23 cellular contexts compared by ENCODE assay signal in the genomic region with DNA sequence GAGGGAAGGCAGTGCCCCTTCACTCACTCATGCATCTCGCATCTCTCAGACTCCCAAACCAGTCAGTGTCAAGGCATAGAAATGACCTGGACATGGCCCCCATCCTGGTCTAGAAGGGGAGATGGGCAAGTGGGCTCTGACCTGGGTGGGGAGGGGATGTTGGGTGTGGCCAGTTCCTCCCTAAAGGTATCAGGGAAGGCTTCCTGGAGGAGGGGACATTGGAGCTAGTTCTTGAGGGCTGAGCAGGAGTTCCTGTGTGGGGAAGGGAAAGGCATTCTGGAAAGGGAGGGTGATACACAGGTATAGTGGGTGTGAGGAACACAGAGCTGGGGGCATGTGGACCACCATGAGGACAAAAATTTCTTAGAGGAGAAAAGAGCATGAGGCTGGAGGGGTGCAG. TPM values are rescaled to one million over a fixed set of nuclear protein-coding genes. Genes with fewer than 3 reads are reported as not detected.
DNase-seq lines count a peak whose midpoint lies in the region; TF ChIP-seq lines count a peak whose summit lies in the region.
"Had no signal": no experiment of that assay in that cellular context is flagged by ENCODE, and none has a peak within 500 bp of the region (broad histone marks: within the 10 kb centered on the region; RNA-seq: fewer than 3 reads in every experiment).

No MANE protein-coding gene starts in this region.

- no peak for DNase-seq in activated T-cell treated with anti-CD3 and anti-CD28 coated beads, Interleukin-2, amount 50 U/mL, for 24 hours
- DNase-seq in activated T-cell treated with anti-CD3 and anti-CD28 coated beads for 4 hours (no peak), GM12864 (ENCODE audit: low read depth) (no peak), neural progenitor cell (ENCODE audit: low spot score) (no peak), DMS 273 (lab: John Stamatoyannopoulos, UW; ENCODE audit: unreplicated experiment) (no peak), endodermal cell (no peak)
- DNase-seq in activated T-helper 2 cell treated with anti-CD3 and anti-CD28 coated beads, Interferon-gamma antibody, Interleukin-2, Interleukin-4, amounts not matched to agents 10 μg/mL and 5 μg/mL and 100 μg/mL, durations not matched to agents 14 hours and 24 hours and 36 hours (ENCODE audit: low spot score): no peak
- no peak for DNase-seq in effector CD8-positive, alpha-beta T cell (lab: John Stamatoyannopoulos, UW)
- DNase-seq: ACHN; C1 segment of cervical spinal cord; cerebellar nuclear complex; effector CD4-positive, alpha-beta T cell; GOT3; NCI-H1048; NCI-H2029 treated with DMSO at 0.1 percent for 48 hours; SIG-M5; WERI-Rb-1 had no signal

- no peaks in the 10 kb centered on the region for H3K27me3 Mint-ChIP-seq in activated T-cell treated with anti-CD3 and anti-CD28 coated beads, Interleukin-2, amount 50 U/mL, for 24 hours
- no peaks in the 10 kb centered on the region for H3K27me3 Mint-ChIP-seq in activated T-helper 2 cell treated with anti-CD3 and anti-CD28 coated beads, Interferon-gamma antibody, Interleukin-2, Interleukin-4, amounts not matched to agents 10 μg/mL and 5 μg/mL and 100 μg/mL, durations not matched to agents 14 hours and 24 hours and 36 hours (ENCODE audit: low read depth)
- peaks cover 25% of the 10 kb centered on the region for H3K27me3 Mint-ChIP-seq in neural progenitor cell (ENCODE audit: insufficient read depth, low read depth)
- peaks cover 58% of the 10 kb centered on the region for H3K27me3 Mint-ChIP-seq in endodermal cell (ENCODE audit: insufficient read depth)

- H3K9me3 ChIP-seq in neural progenitor cell (ENCODE audit: low read depth) (no peaks in the 10 kb centered on the region), endodermal cell (ENCODE audit: control insufficient read depth, low read length) (no peaks in the 10 kb centered on the region)
- H3K9me3 ChIP-seq: esophagus muscularis mucosa, gastroesophageal sphincter, suprapubic skin, vagina had no signal

- H3K4me1 ChIP-seq in neural progenitor cell: no peaks in the 10 kb centered on the region
- no peaks in the 10 kb centered on the region for H3K4me1 ChIP-seq in endodermal cell (ENCODE audit: control insufficient read depth, insufficient read depth, low read length)

- no peak overlapping the region for H2AFZ ChIP-seq in neural progenitor cell (replicated peaks)

- H3K4me2 ChIP-seq in neural progenitor cell: no peak overlapping the region
- H3K4me2 ChIP-seq: KMS-11 had no signal

- peak overlapping the region; percentile 49 for H3K27ac Mint-ChIP-seq in activated T-cell treated with anti-CD3 and anti-CD28 coated beads, Interleukin-2, amount 50 U/mL, for 24 hours
- H3K27ac Mint-ChIP-seq in activated T-helper 2 cell treated with anti-CD3 and anti-CD28 coated beads, Interferon-gamma antibody, Interleukin-2, Interleukin-4, amounts not matched to agents 10 μg/mL and 5 μg/mL and 100 μg/mL, durations not matched to agents 14 hours and 24 hours and 36 hours: peak overlapping the region; percentile 51
- H3K27ac Mint-ChIP-seq in neural progenitor cell (no peak overlapping the region), endodermal cell (no peak overlapping the region)

- H3F3A ChIP-seq in neural progenitor cell (ENCODE audit: low read depth): peaks cover 23% of the 10 kb centered on the region

- H3K4me3 ChIP-seq in GM12864 (ENCODE audit: low read depth, low read length) (peak overlapping the region; percentile 36; the same call in 1 of the 2 replicates), neural progenitor cell (no peak overlapping the region), endodermal cell (ENCODE audit: low read length) (no peak overlapping the region)
- H3K4me3 ChIP-seq: esophagus muscularis mucosa, gastroesophageal sphincter, suprapubic skin, vagina had no signal

- no peaks in the 10 kb centered on the region for H4K20me1 ChIP-seq in neural progenitor cell (ENCODE audit: low read depth)

- intact Hi-C loops in activated T-helper 2 cell treated with anti-CD3 and anti-CD28 coated beads, Interferon-gamma antibody, Interleukin-2, Interleukin-4, amounts not matched to agents 10 μg/mL and 5 μg/mL and 100 μg/mL, durations not matched to agents 14 hours and 24 hours and 36 hours (cut with micrococcal nuclease): no loop called here

- no peak for TF ChIP-seq CTCF in GM12864 (IDR thresholded peaks at IDR 0.05; ENCODE audit: low read depth, low read length, missing control alignments)
- no peak for TF ChIP-seq CTCF in neural progenitor cell (IDR thresholded peaks at IDR 0.05)
- TF ChIP-seq CTCF in endodermal cell (conservative IDR thresholded peaks at IDR 0.05): no peak

- peak overlapping the region; percentile 42 for H3K4me3 Mint-ChIP-seq in activated T-cell treated with anti-CD3 and anti-CD28 coated beads, Interleukin-2, amount 50 U/mL, for 24 hours
- H3K4me3 Mint-ChIP-seq in activated T-helper 2 cell treated with anti-CD3 and anti-CD28 coated beads, Interferon-gamma antibody, Interleukin-2, Interleukin-4, amounts not matched to agents 10 μg/mL and 5 μg/mL and 100 μg/mL, durations not matched to agents 14 hours and 24 hours and 36 hours (ENCODE audit: low read depth): no peak overlapping the region
- H3K4me3 Mint-ChIP-seq in neural progenitor cell: peak overlapping the region; percentile 30
- H3K4me3 Mint-ChIP-seq in endodermal cell: no peak overlapping the region

- H3K27me3 ChIP-seq in neural progenitor cell: peaks cover 24% of the 10 kb centered on the region
- H3K27me3 ChIP-seq in endodermal cell (ENCODE audit: control insufficient read depth, insufficient read depth, low read length, poor library complexity, severe bottlenecking): no peaks in the 10 kb centered on the region
- H3K27me3 ChIP-seq: suprapubic skin, vagina had no signal

- H3K9ac ChIP-seq in neural progenitor cell (no peak overlapping the region), endodermal cell (ENCODE audit: extremely low read depth, low read length, poor library complexity, severe bottlenecking) (no peak overlapping the region)
- H3K9ac ChIP-seq: KMS-11 had no signal

- H3K4me1 Mint-ChIP-seq in activated T-cell treated with anti-CD3 and anti-CD28 coated beads, Interleukin-2, amount 50 U/mL, for 24 hours (ENCODE audit: low read depth): peaks cover 61% of the 10 kb centered on the region
- H3K4me1 Mint-ChIP-seq in activated T-helper 2 cell treated with anti-CD3 and anti-CD28 coated beads, Interferon-gamma antibody, Interleukin-2, Interleukin-4, amounts not matched to agents 10 μg/mL and 5 μg/mL and 100 μg/mL, durations not matched to agents 14 hours and 24 hours and 36 hours (ENCODE audit: low read depth): peaks cover 31% of the 10 kb centered on the region
- H3K4me1 Mint-ChIP-seq in neural progenitor cell: peaks cover 17% of the 10 kb centered on the region
- H3K4me1 Mint-ChIP-seq in endodermal cell: no peaks in the 10 kb centered on the region

- no peaks in the 10 kb centered on the region for H3K79me2 ChIP-seq in neural progenitor cell (ENCODE audit: low read depth)

- H3K36me3 Mint-ChIP-seq in activated T-cell treated with anti-CD3 and anti-CD28 coated beads, Interleukin-2, amount 50 U/mL, for 24 hours (ENCODE audit: low read depth): peaks cover 37% of the 10 kb centered on the region
- peaks cover 24% of the 10 kb centered on the region for H3K36me3 Mint-ChIP-seq in activated T-helper 2 cell treated with anti-CD3 and anti-CD28 coated beads, Interferon-gamma antibody, Interleukin-2, Interleukin-4, amounts not matched to agents 10 μg/mL and 5 μg/mL and 100 μg/mL, durations not matched to agents 14 hours and 24 hours and 36 hours (ENCODE audit: low read depth)
- H3K36me3 Mint-ChIP-seq in neural progenitor cell (no peaks in the 10 kb centered on the region), endodermal cell (ENCODE audit: low read depth) (peaks cover 9% of the 10 kb centered on the region)

- no peaks in the 10 kb centered on the region for H3K36me3 ChIP-seq in neural progenitor cell
- H3K36me3 ChIP-seq in endodermal cell (ENCODE audit: control insufficient read depth, insufficient read depth, low read length): no peaks in the 10 kb centered on the region
- H3K36me3 ChIP-seq: vagina, WERI-Rb-1 had no signal

- no peak overlapping the region for H3K27ac ChIP-seq in neural progenitor cell
- no peak overlapping the region for H3K27ac ChIP-seq in endodermal cell (ENCODE audit: low read depth, low read length)
- H3K27ac ChIP-seq: esophagus muscularis mucosa, gastroesophageal sphincter, KMS-11, suprapubic skin, vagina, WERI-Rb-1 had no signal

- no peaks in the 10 kb centered on the region for H3K9me3 Mint-ChIP-seq in activated T-cell treated with anti-CD3 and anti-CD28 coated beads, Interleukin-2, amount 50 U/mL, for 24 hours
- H3K9me3 Mint-ChIP-seq in activated T-helper 2 cell treated with anti-CD3 and anti-CD28 coated beads, Interferon-gamma antibody, Interleukin-2, Interleukin-4, amounts not matched to agents 10 μg/mL and 5 μg/mL and 100 μg/mL, durations not matched to agents 14 hours and 24 hours and 36 hours: no peaks in the 10 kb centered on the region
- no peaks in the 10 kb centered on the region for H3K9me3 Mint-ChIP-seq in neural progenitor cell
- H3K9me3 Mint-ChIP-seq in endodermal cell: peaks cover 5% of the 10 kb centered on the region

- WGBS in endodermal cell (ENCODE audit: insufficient coverage in 1 of 2, insufficient read length in 1 of 2), 2 experiments: 100% methylated on average over 1 of the region's 1 CpG; no CpG with 5 or more reads in 1 of the 2 experiments

RNA-seq across cellular contexts. Expression of a gene that starts 4.0 kb away (rescaled TPM):
- 42.3 and 42.4 TPM in 2 replicates for total RNA-seq in activated T-helper 2 cell treated with anti-CD3 and anti-CD28 coated beads, Interferon-gamma antibody, Interleukin-2, Interleukin-4, amounts not matched to agents 10 μg/mL and 5 μg/mL and 100 μg/mL, durations not matched to agents 14 hours and 24 hours and 36 hours
- 0.56 TPM in 1 of 2 replicates, not detected in the other for total RNA-seq in neural progenitor cell (ENCODE audit: low replicate concordance)
- under 1 TPM in 1 of 2 donors, not detected in 1; 0.97 TPM for total RNA-seq in endodermal cell
- polyA plus RNA-seq in endodermal cell (2013, experiment 1 of 2): 0.68 TPM
- polyA plus RNA-seq in endodermal cell (2013, experiment 2 of 2): 0.95 TPM
- total RNA-seq: osteocyte, vagina had no signal

RNA-seq across cellular contexts. Expression of a gene that starts 15.2 kb away (rescaled TPM):
- 40.0 and 42.3 TPM in 2 replicates for total RNA-seq in activated T-helper 2 cell treated with anti-CD3 and anti-CD28 coated beads, Interferon-gamma antibody, Interleukin-2, Interleukin-4, amounts not matched to agents 10 μg/mL and 5 μg/mL and 100 μg/mL, durations not matched to agents 14 hours and 24 hours and 36 hours
- total RNA-seq in neural progenitor cell (ENCODE audit: low replicate concordance): 10.4 and 15.9 TPM in 2 replicates
- 10 to 100 TPM; 40.7 to 47.3 TPM for total RNA-seq in endodermal cell
- polyA plus RNA-seq in endodermal cell (2013, experiment 1 of 2): 35.5 TPM
- 29.4 TPM for polyA plus RNA-seq in endodermal cell (2013, experiment 2 of 2)

RNA-seq across cellular contexts. Expression of a gene that starts 15.6 kb away (rescaled TPM):
- total RNA-seq in activated T-helper 2 cell treated with anti-CD3 and anti-CD28 coated beads, Interferon-gamma antibody, Interleukin-2, Interleukin-4, amounts not matched to agents 10 μg/mL and 5 μg/mL and 100 μg/mL, durations not matched to agents 14 hours and 24 hours and 36 hours: 26.6 and 29.7 TPM in 2 replicates
- total RNA-seq in neural progenitor cell (ENCODE audit: low replicate concordance) (2.3 and 13.6 TPM in 2 replicates), endodermal cell (10 to 100 TPM; 41.3 to 47.0 TPM)
- polyA plus RNA-seq in endodermal cell (2013, experiment 1 of 2): 29.0 TPM
- 26.6 TPM for polyA plus RNA-seq in endodermal cell (2013, experiment 2 of 2)

RNA-seq across cellular contexts. Expression of a gene that starts 25.3 kb away (rescaled TPM):
- total RNA-seq in activated T-helper 2 cell treated with anti-CD3 and anti-CD28 coated beads, Interferon-gamma antibody, Interleukin-2, Interleukin-4, amounts not matched to agents 10 μg/mL and 5 μg/mL and 100 μg/mL, durations not matched to agents 14 hours and 24 hours and 36 hours: 111 and 117 TPM in 2 replicates
- total RNA-seq in neural progenitor cell (ENCODE audit: low replicate concordance) (41.1 and 72.4 TPM in 2 replicates), endodermal cell (100 to 1,000 TPM; 161 to 163 TPM)
- 78.3 TPM for polyA plus RNA-seq in endodermal cell (2013, experiment 1 of 2)
- polyA plus RNA-seq in endodermal cell (2013, experiment 2 of 2): 66.1 TPM

RNA-seq across cellular contexts. Expression of a gene that starts 36.3 kb away (rescaled TPM):
- total RNA-seq in activated T-helper 2 cell treated with anti-CD3 and anti-CD28 coated beads, Interferon-gamma antibody, Interleukin-2, Interleukin-4, amounts not matched to agents 10 μg/mL and 5 μg/mL and 100 μg/mL, durations not matched to agents 14 hours and 24 hours and 36 hours: 26.0 and 28.3 TPM in 2 replicates
- 1.6 and 10.6 TPM in 2 replicates for total RNA-seq in neural progenitor cell (ENCODE audit: low replicate concordance)
- 10 to 100 TPM in 1 of 2 donors, 1 to 10 TPM in 1; 7.4 to 12.0 TPM for total RNA-seq in endodermal cell
- 11.8 TPM for polyA plus RNA-seq in endodermal cell (2013, experiment 1 of 2)
- 9.1 TPM for polyA plus RNA-seq in endodermal cell (2013, experiment 2 of 2)

Comparison
In these comparisons a context has a peak if more than half of its experiments do, and no peak if none do; other contexts are left out.
1. H3K27ac Mint-ChIP-seq: peak in activated T-cell treated with anti-CD3 and anti-CD28 coated beads, Interleukin-2, amount 50 U/mL, for 24 hours (single experiment) and activated T-helper 2 cell treated with anti-CD3 and anti-CD28 coated beads, Interferon-gamma antibody, Interleukin-2, Interleukin-4, amounts not matched to agents 10 μg/mL and 5 μg/mL and 100 μg/mL, durations not matched to agents 14 hours and 24 hours and 36 hours (single experiment); none in neural progenitor cell (single experiment) and endodermal cell (single experiment).
2. H3K4me3 Mint-ChIP-seq: peak in activated T-cell treated with anti-CD3 and anti-CD28 coated beads, Interleukin-2, amount 50 U/mL, for 24 hours (single experiment) and neural progenitor cell (single experiment); none in activated T-helper 2 cell treated with anti-CD3 and anti-CD28 coated beads, Interferon-gamma antibody, Interleukin-2, Interleukin-4, amounts not matched to agents 10 μg/mL and 5 μg/mL and 100 μg/mL, durations not matched to agents 14 hours and 24 hours and 36 hours (single experiment) and endodermal cell (single experiment).
3. RNA of a gene that starts 4.0 kb away (total RNA-seq): 42.3 to 42.4 TPM in activated T-helper 2 cell treated with anti-CD3 and anti-CD28 coated beads, Interferon-gamma antibody, Interleukin-2, Interleukin-4, amounts not matched to agents 10 μg/mL and 5 μg/mL and 100 μg/mL, durations not matched to agents 14 hours and 24 hours and 36 hours; 0.97 TPM in endodermal cell and 0.56 TPM in neural progenitor cell; every median in the first group is over 10 times any median in the second.